15 cellular contexts compared by ENCODE assay signal in the genomic region with DNA sequence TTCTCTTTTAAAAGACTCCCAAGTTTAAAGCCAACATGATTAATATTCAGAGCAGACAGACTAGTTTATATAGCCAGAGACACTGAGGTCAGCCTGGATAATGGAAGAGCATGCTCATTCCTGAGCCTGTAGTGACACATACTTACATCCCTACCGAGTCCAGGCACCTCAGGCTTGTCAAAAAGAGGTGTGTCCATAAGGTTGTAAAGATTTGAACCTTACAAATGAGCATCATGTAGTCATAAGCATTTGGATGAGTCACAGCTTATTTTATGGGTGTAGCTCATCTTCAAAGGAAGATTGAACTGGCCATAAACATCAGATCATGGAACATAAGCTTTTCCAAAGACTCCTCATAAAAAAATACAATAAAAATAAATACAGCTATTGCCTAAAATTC.
DNase-seq lines count a peak whose midpoint lies in the region; ATAC-seq and TF ChIP-seq lines count a peak whose summit lies in the region.
"Had no signal": no experiment of that assay in that cellular context is flagged by ENCODE, and none has a peak within 500 bp of the region (broad histone marks: within the 10 kb centered on the region; RNA-seq: fewer than 3 reads in every experiment).

No MANE protein-coding gene starts in this region.

- intact Hi-C loops in vagina (cut with DNase I): no loop called here

- H3K27me3 ChIP-seq in vagina: no peaks in the 10 kb centered on the region
- H3K27me3 ChIP-seq: esophagus squamous epithelium, heart left ventricle, Peyer's patch had no signal

- ATAC-seq in GM21381 (IDR thresholded peaks at IDR 0.05; ENCODE audit: unreplicated experiment): no peak
- no peak for ATAC-seq in HG03108 (IDR thresholded peaks at IDR 0.05; ENCODE audit: unreplicated experiment)
- ATAC-seq: heart left ventricle had no signal

- POLR2A ChIA-PET in RWPE1 (lab: Yijun Ruan, JAX; ENCODE audit: low non-redundant PET): no interaction called here

- H3K36me3 ChIP-seq in vagina: no peaks in the 10 kb centered on the region
- H3K36me3 ChIP-seq: esophagus squamous epithelium, heart left ventricle, Peyer's patch had no signal

- H3K9me3 ChIP-seq in vagina: no peaks in the 10 kb centered on the region
- H3K9me3 ChIP-seq: esophagus squamous epithelium, heart left ventricle, Peyer's patch had no signal

- H3K4me3 ChIP-seq in fibroblast of villous mesenchyme (ENCODE audit: low read depth, low read length) (no peak overlapping the region), vagina (no peak overlapping the region)
- H3K4me3 ChIP-seq: esophagus squamous epithelium, heart left ventricle, Peyer's patch had no signal

- no peak for TF ChIP-seq POLR2A in vagina (IDR thresholded peaks at IDR 0.05)

- TF ChIP-seq CTCF in RWPE1 (conservative IDR thresholded peaks at IDR 0.05; ENCODE audit: low read depth) (no peak), fibroblast of villous mesenchyme (IDR thresholded peaks at IDR 0.05; ENCODE audit: insufficient read depth, low read depth, low read length) (no peak), vagina (IDR thresholded peaks at IDR 0.05) (no peak)

- H3K27ac ChIP-seq in RWPE1 (no peak overlapping the region), vagina (peak overlapping the region; percentile 30)
- H3K27ac ChIP-seq: 22Rv1, heart left ventricle, Peyer's patch had no signal

- DNase-seq in DMS53 (lab: John Stamatoyannopoulos, UW): peak; percentile 54
- DNase-seq in DMS53 treated with DMSO at 0.1 percent for 48 hours (lab: John Stamatoyannopoulos, UW; ENCODE audit: unreplicated experiment): no peak
- DNase-seq in RWPE1 (ENCODE audit: low spot score): peak; percentile 79
- DNase-seq in fibroblast of villous mesenchyme (ENCODE audit: low read depth): peak; percentile 55
- DNase-seq in vagina (ENCODE audit: extremely low spot score in 2 of 2): no peak
- no peak for DNase-seq in NCI-H446 treated with DMSO at 0.1 percent for 48 hours (lab: John Stamatoyannopoulos, UW)
- DNase-seq: activated T-cell treated with anti-CD3 and anti-CD28 coated beads, Interleukin-2, amount 50 U/mL, for 24 hours; esophagus squamous epithelium; heart left ventricle; NCI-H2029 treated with DMSO at 0.1 percent for 48 hours; nephron progenitor cell had no signal

- H3K4me1 ChIP-seq in vagina: peaks cover 16% of the 10 kb centered on the region
- H3K4me1 ChIP-seq: heart left ventricle, Peyer's patch had no signal

- CTCF ChIA-PET in RWPE1 (lab: Yijun Ruan, JAX): interaction anchor here (0.6 kb wide), 2 partner anchors 56 to 296 kb away, joined by 3 read pairs; no protein-coding TSS in a partner anchor

Comparison
In these comparisons a context has a peak if more than half of its experiments do, and no peak if none do; other contexts are left out.
1. DNase-seq: peak in DMS53 (single experiment), RWPE1 (single experiment) and fibroblast of villous mesenchyme (single experiment); none in DMS53 treated with DMSO at 0.1 percent for 48 hours (single experiment), vagina (0 of 2) and NCI-H446 treated with DMSO at 0.1 percent for 48 hours (single experiment).